Comparison of ENCODE assay signal across 15 cellular contexts in genomic region chr17:41825175-41825845, GRCh38. TPM values are rescaled to one million over a fixed set of nuclear protein-coding genes. Genes with fewer than 3 reads are reported as not detected.
A peak's percentile ranks its signal among the peaks of the same experiment; 100 is the strongest.
DNase-seq lines count a peak whose midpoint lies in the region; ATAC-seq, FAIRE-seq and TF ChIP-seq lines count a peak whose summit lies in the region.
"Had no signal": no experiment of that assay in that cellular context is flagged by ENCODE, and none has a peak within 500 bp of the region (broad histone marks: within the 10 kb centered on the region; RNA-seq: fewer than 3 reads in every experiment).

No MANE protein-coding gene starts in this region.

- no peak for FAIRE-seq in A549 (lab: Jason Lieb, UNC)
- FAIRE-seq: RCC 7860 had no signal

- no peaks in the 10 kb centered on the region for H3K27me3 ChIP-seq in suprapubic skin

- H3K4me1 ChIP-seq in A549 (no peaks in the 10 kb centered on the region), suprapubic skin (no peaks in the 10 kb centered on the region)

- no peak overlapping the region for H3K4me2 ChIP-seq in A549

- WGBS in A549 (ENCODE audit: missing lambda C conversion rate): 87% methylated on average over 17 of the region's 19 CpGs
- 87% methylated on average over 14 of the region's 19 CpGs for WGBS in suprapubic skin

- DNase-seq in A549 (ENCODE audit: low read depth in 1 of 2, low spot score in 1 of 2): no peak
- no peak for DNase-seq in left lobe of liver (ENCODE audit: low spot score)
- no peak for DNase-seq in suprapubic skin (ENCODE audit: low spot score in 2 of 2)
- no peak for DNase-seq in activated T-cell treated with anti-CD3 and anti-CD28 coated beads, Interleukin-2, amount 50 U/mL, for 4 hours
- DNase-seq: 8988T; CD8-positive, alpha-beta T cell; KG1; NCI-H1417 treated with DMSO at 0.1 percent for 48 hours; NCI-H1930; NCI-H2171; NCI-H446; NCI-H69; SHP77 treated with DMSO at 0.1 percent for 48 hours had no signal

- no peak for TF ChIP-seq RAD21 in A549 (conservative IDR thresholded peaks at IDR 0.05 in 1 of 2, IDR thresholded peaks at IDR 0.05 in 1 of 2)

- TF ChIP-seq POLR2A in A549 (IDR thresholded peaks at IDR 0.05; ENCODE audit: low read length) (no peak), suprapubic skin (IDR thresholded peaks at IDR 0.05) (no peak)

- H3K9me3 ChIP-seq in A549: no peaks in the 10 kb centered on the region
- H3K9me3 ChIP-seq in suprapubic skin: no peaks in the 10 kb centered on the region

- peaks cover 49% of the 10 kb centered on the region for H3K36me3 ChIP-seq in suprapubic skin

- no peak overlapping the region for H3K4me3 Mint-ChIP-seq in activated T-cell treated with anti-CD3 and anti-CD28 coated beads, Interleukin-2, amount 50 U/mL, for 4 hours
- H3K4me3 Mint-ChIP-seq: CD8-positive, alpha-beta T cell had no signal

- CTCF ChIA-PET in A549 (lab: Yijun Ruan, JAX): interaction anchor here (0.6 to 3.6 kb wide), 8 partner anchors 9 to 270 kb away, joined by 3 to 14 read pairs (median 3); partner anchors contain the start of genes FKBP10 and P3H4

- no peak overlapping the region for H3K4me3 ChIP-seq in A549
- no peak overlapping the region for H3K4me3 ChIP-seq in suprapubic skin

- H3K27me3 Mint-ChIP-seq in activated T-cell treated with anti-CD3 and anti-CD28 coated beads, Interleukin-2, amount 50 U/mL, for 4 hours (ENCODE audit: low read depth): no peaks in the 10 kb centered on the region

- H3K9me3 Mint-ChIP-seq in activated T-cell treated with anti-CD3 and anti-CD28 coated beads, Interleukin-2, amount 50 U/mL, for 4 hours: no peaks in the 10 kb centered on the region
- H3K9me3 Mint-ChIP-seq: CD8-positive, alpha-beta T cell had no signal

- peaks cover 7% of the 10 kb centered on the region for H3K36me3 Mint-ChIP-seq in activated T-cell treated with anti-CD3 and anti-CD28 coated beads, Interleukin-2, amount 50 U/mL, for 4 hours (ENCODE audit: insufficient read depth)

- ATAC-seq in A549 (peak; percentile 6 to 41; a peak in 3 of 6 replicates), left lobe of liver (peak; percentile 36)
- ATAC-seq in activated T-cell treated with anti-CD3 and anti-CD28 coated beads, Interleukin-2, amount 50 U/mL, for 4 hours: no peak
- ATAC-seq: CD8-positive, alpha-beta T cell had no signal

- POLR2A ChIA-PET in A549 (lab: Yijun Ruan, JAX): no interaction called here

- H3K27ac ChIP-seq in A549 (no peak overlapping the region), suprapubic skin (no peak overlapping the region)

- TF ChIP-seq EP300 in A549 (IDR thresholded peaks at IDR 0.05) (no peak), suprapubic skin (IDR thresholded peaks at IDR 0.05) (no peak)

- TF ChIP-seq CTCF in A549 (IDR thresholded peaks at IDR 0.05): no peak
- no peak for TF ChIP-seq CTCF in suprapubic skin (IDR thresholded peaks at IDR 0.05)

- H3K4me1 Mint-ChIP-seq in activated T-cell treated with anti-CD3 and anti-CD28 coated beads, Interleukin-2, amount 50 U/mL, for 4 hours (ENCODE audit: low read depth): no peaks in the 10 kb centered on the region

TF ChIP-seq in A549, 52 proteins besides CTCF, POLR2A, EP300 and RAD21:
- no peak for TF ChIP-seq NFE2L2 (conservative IDR thresholded peaks at IDR 0.05; ENCODE audit: low read length)
- no peak for TF ChIP-seq KDM5A (IDR thresholded peaks at IDR 0.05)
- no peak for TF ChIP-seq CBX2 (IDR thresholded peaks at IDR 0.05; ENCODE audit: borderline replicate concordance, low read depth)
- no peak for TF ChIP-seq MAZ (IDR thresholded peaks at IDR 0.05; ENCODE audit: borderline replicate concordance, low read depth, low read length)
- TF ChIP-seq HDAC2 (IDR thresholded peaks at IDR 0.05): no peak
- TF ChIP-seq CEBPB (IDR thresholded peaks at IDR 0.05): no peak
- TF ChIP-seq POLR2AphosphoS2 (conservative IDR thresholded peaks at IDR 0.05; ENCODE audit: low read length): no peak
- TF ChIP-seq RNF2 (IDR thresholded peaks at IDR 0.05; ENCODE audit: borderline replicate concordance, low read depth): no peak
- no peak for TF ChIP-seq FOXS1 (CRISPR knock-in tag; IDR thresholded peaks at IDR 0.05)
- TF ChIP-seq ZSCAN20 (CRISPR knock-in tag; IDR thresholded peaks at IDR 0.05): no peak
- TF ChIP-seq ELK1 (IDR thresholded peaks at IDR 0.05; ENCODE audit: low read depth, low read length): no peak
- TF ChIP-seq ESRRA (IDR thresholded peaks at IDR 0.05; ENCODE audit: borderline replicate concordance, low read length): no peak
- TF ChIP-seq BCL3 (IDR thresholded peaks at IDR 0.05): no peak

RNA-seq across cellular contexts. Expression of gene NT5C3B, which starts 10.7 kb away (rescaled TPM):
- polyA plus RNA-seq in A549 (2011; rRNA removed) (167 and 171 TPM in 2 replicates), A549 (2017; fragmentation: RNase III; extraction: RNeasy Plus Mini Kit Qiagen cat#74134 plus additional on column Dnase treatment) (109 to 118 TPM (median 114 TPM) in 3 replicates)
- 123 and 126 TPM in 2 replicates for polyA plus RNA-seq in A549 (2012; cell fraction: cytosol; rRNA removed)
- polyA plus RNA-seq in A549 (2012; cell fraction: nucleus; rRNA removed): 81.6 and 83.4 TPM in 2 replicates
- 75.3 and 79.7 TPM in 2 replicates for polyA minus RNA-seq in A549 (2011; rRNA and poly(A)+ RNA removed)
- total RNA-seq in left lobe of liver (24.3 TPM), suprapubic skin (10 to 100 TPM; 21.6 to 41.2 (median 30.7) TPM)
- total RNA-seq in activated T-cell treated with anti-CD3 and anti-CD28 coated beads, Interleukin-2, amount 50 U/mL, for 4 hours: 10 to 100 TPM; 29.7 to 53.6 (median 41.9) TPM

RNA-seq across cellular contexts. Expression of gene KLHL10, which starts 12.3 kb away (rescaled TPM):
- polyA plus RNA-seq in A549 (2011; rRNA removed): 0.13 and 0.19 TPM in 2 replicates
- polyA plus RNA-seq in A549 (2012; cell fraction: cytosol; rRNA removed): 0.06 and 0.09 TPM in 2 replicates
- polyA plus RNA-seq in A549 (2012; cell fraction: nucleus; rRNA removed): 0.05 and 0.08 TPM in 2 replicates
- polyA plus RNA-seq in A549 (2017; fragmentation: RNase III; extraction: RNeasy Plus Mini Kit Qiagen cat#74134 plus additional on column Dnase treatment): 0.04 to 0.12 TPM (median 0.05 TPM) in 3 replicates
- 0.54 TPM in 1 of 2 replicates, not detected in the other for polyA minus RNA-seq in A549 (2011; rRNA and poly(A)+ RNA removed)
- not detected for total RNA-seq in left lobe of liver
- under 1 TPM in 1 of 4 donors, not detected in 3; 0.30 TPM for total RNA-seq in suprapubic skin
- total RNA-seq in activated T-cell treated with anti-CD3 and anti-CD28 coated beads, Interleukin-2, amount 50 U/mL, for 4 hours: not detected
- total RNA-seq: CD8-positive, alpha-beta T cell; H4 had no signal

RNA-seq across cellular contexts. Expression of gene FKBP10, which starts 12.5 kb away (rescaled TPM):
- polyA plus RNA-seq in A549 (2011; rRNA removed) (109 and 112 TPM in 2 replicates), A549 (2017; fragmentation: RNase III; extraction: RNeasy Plus Mini Kit Qiagen cat#74134 plus additional on column Dnase treatment) (109 to 121 TPM (median 119 TPM) in 3 replicates)
- 159 and 188 TPM in 2 replicates for polyA plus RNA-seq in A549 (2012; cell fraction: cytosol; rRNA removed)
- polyA plus RNA-seq in A549 (2012; cell fraction: nucleus; rRNA removed): 819 and 928 TPM in 2 replicates
- 95.2 and 115 TPM in 2 replicates for polyA minus RNA-seq in A549 (2011; rRNA and poly(A)+ RNA removed)
- total RNA-seq in left lobe of liver (5.1 TPM), suprapubic skin (10 to 100 TPM; 11.7 to 14.8 (median 12.4) TPM)
- 1 to 10 TPM in 1 of 3 donors, under 1 TPM in 2; 0.68 to 1.2 (median 0.76) TPM for total RNA-seq in activated T-cell treated with anti-CD3 and anti-CD28 coated beads, Interleukin-2, amount 50 U/mL, for 4 hours

RNA-seq across cellular contexts. Expression of gene P3H4, which starts 13.6 kb away (rescaled TPM):
- 32.1 and 36.0 TPM in 2 replicates for polyA plus RNA-seq in A549 (2011; rRNA removed)
- polyA plus RNA-seq in A549 (2012; cell fraction: cytosol; rRNA removed): 61.6 and 63.9 TPM in 2 replicates
- 42.3 and 56.5 TPM in 2 replicates for polyA plus RNA-seq in A549 (2012; cell fraction: nucleus; rRNA removed)
- 41.6 to 62.1 TPM (median 52.8 TPM) in 3 replicates for polyA plus RNA-seq in A549 (2017; fragmentation: RNase III; extraction: RNeasy Plus Mini Kit Qiagen cat#74134 plus additional on column Dnase treatment)
- polyA minus RNA-seq in A549 (2011; rRNA and poly(A)+ RNA removed): 24.5 and 24.7 TPM in 2 replicates
- 3.3 TPM for total RNA-seq in left lobe of liver
- total RNA-seq in suprapubic skin: 10 to 100 TPM in 1 of 4 donors, 1 to 10 TPM in 3; 8.5 to 18.6 (median 9.2) TPM
- 1 to 10 TPM; 2.0 to 3.6 (median 2.5) TPM for total RNA-seq in activated T-cell treated with anti-CD3 and anti-CD28 coated beads, Interleukin-2, amount 50 U/mL, for 4 hours

RNA-seq across cellular contexts. Expression of gene JUP, which starts 38.8 kb away (rescaled TPM):
- polyA plus RNA-seq in A549 (2011; rRNA removed) (54.8 and 110 TPM in 2 replicates), A549 (2017; fragmentation: RNase III; extraction: RNeasy Plus Mini Kit Qiagen cat#74134 plus additional on column Dnase treatment) (63.3 to 127 TPM (median 107 TPM) in 3 replicates)
- polyA plus RNA-seq in A549 (2012; cell fraction: cytosol; rRNA removed): 93.3 and 130 TPM in 2 replicates
- 256 and 307 TPM in 2 replicates for polyA plus RNA-seq in A549 (2012; cell fraction: nucleus; rRNA removed)
- 102 and 136 TPM in 2 replicates for polyA minus RNA-seq in A549 (2011; rRNA and poly(A)+ RNA removed)
- total RNA-seq in left lobe of liver (72.5 TPM), suprapubic skin (1,000 to 10,000 TPM; 1,107 to 2,369 (median 1,992) TPM)
- total RNA-seq in activated T-cell treated with anti-CD3 and anti-CD28 coated beads, Interleukin-2, amount 50 U/mL, for 4 hours: under 1 TPM; 0.86 to 0.98 (median 0.92) TPM

Comparison
In these comparisons a context has a peak if more than half of its experiments do, and no peak if none do; other contexts are left out.
1. ATAC-seq: peak in A549 (2 of 2) and left lobe of liver (single experiment); none in activated T-cell treated with anti-CD3 and anti-CD28 coated beads, Interleukin-2, amount 50 U/mL, for 4 hours (0 of 2).